Comparison of ENCODE assay signal across 1 cellular context in the genomic region with DNA sequence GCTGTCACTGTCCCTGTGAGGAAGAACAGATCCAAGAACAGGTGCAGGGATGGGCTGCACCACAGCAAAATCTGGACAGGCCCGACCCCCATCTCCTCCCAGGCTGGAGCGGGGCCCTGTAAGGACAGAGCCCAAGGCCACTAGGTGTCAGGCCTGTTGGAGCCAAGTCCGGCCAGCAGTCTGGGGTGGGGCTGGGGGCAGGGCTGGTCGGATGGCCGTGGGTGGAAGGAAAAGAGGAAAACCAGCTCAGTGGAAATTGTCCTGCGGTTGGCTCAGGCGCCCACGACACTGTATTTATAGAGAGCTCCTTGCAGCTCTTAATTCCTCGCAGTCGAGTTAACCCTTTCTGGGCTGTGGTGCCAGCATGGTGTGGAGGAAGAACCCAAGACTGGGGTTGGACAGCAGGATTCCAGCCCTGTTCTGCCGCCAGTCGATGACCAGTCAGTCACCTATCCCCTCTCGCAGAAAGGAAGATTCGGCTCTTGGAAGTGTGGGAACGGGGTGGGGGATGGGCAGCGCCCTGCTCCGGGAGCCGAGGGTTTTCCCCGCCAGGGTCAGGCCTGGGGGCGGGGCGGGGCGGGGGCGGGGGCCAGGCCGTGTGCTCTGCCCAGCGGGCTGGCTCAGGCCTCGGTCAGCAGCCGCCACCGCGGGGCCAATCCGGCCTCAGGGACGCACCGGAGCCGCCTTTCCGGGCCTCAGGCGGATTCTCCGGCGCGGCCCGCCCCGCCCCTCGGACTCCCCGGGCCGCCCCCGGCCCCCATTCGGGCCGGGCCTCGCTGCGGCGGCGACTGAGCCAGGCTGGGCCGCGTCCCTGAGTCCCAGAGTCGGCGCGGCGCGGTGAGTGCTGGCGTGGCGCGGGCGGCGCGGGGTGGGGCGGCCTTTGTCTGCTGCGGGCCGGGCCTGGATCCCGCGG.
TF ChIP-seq lines count a peak whose summit lies in the region.

Gene CD276, plus strand, starts transcription at position 760 of the 913 bp plus-strand sequence. CDS start 15,257 bp downstream, outside the sequence.

TF ChIP-seq in HepG2, 621 proteins besides CTCF, POLR2A, EP300 and RAD21 (continued from another document and continues in another):
- TF ChIP-seq ZSCAN5A (CRISPR knock-in tag; IDR thresholded peaks at IDR 0.05; ENCODE audit: borderline replicate concordance), result 0 out of 2 replicates have a peak, but pooled peaks have one; percentile 51
- no peak for TF ChIP-seq CEBPG (CRISPR knock-in tag; IDR thresholded peaks at IDR 0.05)
- TF ChIP-seq ZBED4 (CRISPR knock-in tag; IDR thresholded peaks at IDR 0.05; ENCODE audit: borderline replicate concordance), result peak; percentile 44; the same call in 1 of the 2 replicates
- TF ChIP-seq ZNF562 (CRISPR knock-in tag; IDR thresholded peaks at IDR 0.05; ENCODE audit: borderline replicate concordance), result no peak
- peak; percentile 45 for TF ChIP-seq XRCC5 (optimal IDR thresholded peaks at IDR 0.05; ENCODE audit: low read length)
- no peak for TF ChIP-seq ZNF251 (CRISPR knock-in tag; IDR thresholded peaks at IDR 0.05)
- no peak for TF ChIP-seq SRSF9 (IDR thresholded peaks at IDR 0.05; ENCODE audit: borderline replicate concordance, insufficient read depth, low read depth, low read length, poor library complexity, severe bottlenecking)
- no peak for TF ChIP-seq CSRNP2 (CRISPR knock-in tag; conservative IDR thresholded peaks at IDR 0.05; ENCODE audit: low read depth)
- no peak for TF ChIP-seq ZBTB26 (CRISPR knock-in tag; IDR thresholded peaks at IDR 0.05; ENCODE audit: borderline replicate concordance)
- TF ChIP-seq XBP1 (CRISPR knock-in tag; IDR thresholded peaks at IDR 0.05), result no peak
- no peak for TF ChIP-seq ZNF260 (CRISPR knock-in tag; IDR thresholded peaks at IDR 0.05; ENCODE audit: borderline replicate concordance, low read depth)
- no peak for TF ChIP-seq HMG20B (CRISPR knock-in tag; conservative IDR thresholded peaks at IDR 0.05)
- TF ChIP-seq RFX1 (IDR thresholded peaks at IDR 0.05), result no peak
- TF ChIP-seq ZNF24 (IDR thresholded peaks at IDR 0.05), result no peak
- TF ChIP-seq ZNF354B (CRISPR knock-in tag; IDR thresholded peaks at IDR 0.05), result no peak
- no peak for TF ChIP-seq TEAD3 (CRISPR knock-in tag; optimal IDR thresholded peaks at IDR 0.05; ENCODE audit: borderline replicate concordance)
- TF ChIP-seq SP1 (IDR thresholded peaks at IDR 0.05), result no peak
- no peak for TF ChIP-seq SP1 (CRISPR knock-in tag; IDR thresholded peaks at IDR 0.05)
- TF ChIP-seq PHF21A (CRISPR knock-in tag; IDR thresholded peaks at IDR 0.05), result peak; percentile 40; the same call in 1 of the 2 replicates
- TF ChIP-seq, protein P1, sequence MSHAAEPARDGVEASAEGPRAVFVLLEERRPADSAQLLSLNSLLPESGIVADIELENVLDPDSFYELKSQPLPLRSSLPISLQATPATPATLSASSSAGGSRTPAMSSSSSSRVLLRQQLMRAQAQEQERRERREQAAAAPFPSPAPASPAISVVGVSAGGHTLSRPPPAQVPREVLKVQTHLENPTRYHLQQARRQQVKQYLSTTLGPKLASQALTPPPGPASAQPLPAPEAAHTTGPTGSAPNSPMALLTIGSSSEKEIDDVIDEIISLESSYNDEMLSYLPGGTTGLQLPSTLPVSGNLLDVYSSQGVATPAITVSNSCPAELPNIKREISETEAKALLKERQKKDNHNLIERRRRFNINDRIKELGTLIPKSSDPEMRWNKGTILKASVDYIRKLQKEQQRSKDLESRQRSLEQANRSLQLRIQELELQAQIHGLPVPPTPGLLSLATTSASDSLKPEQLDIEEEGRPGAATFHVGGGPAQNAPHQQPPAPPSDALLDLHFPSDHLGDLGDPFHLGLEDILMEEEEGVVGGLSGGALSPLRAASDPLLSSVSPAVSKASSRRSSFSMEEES (CRISPR knock-in tag; IDR thresholded peaks at IDR 0.05), result no peak
- no peak for TF ChIP-seq ZNF792 (CRISPR knock-in tag; IDR thresholded peaks at IDR 0.05)
- TF ChIP-seq WIZ (CRISPR knock-in tag; IDR thresholded peaks at IDR 0.05), result no peak
- TF ChIP-seq RBAK (CRISPR knock-in tag; IDR thresholded peaks at IDR 0.05), result no peak
- TF ChIP-seq ATF4 (CRISPR knock-in tag; IDR thresholded peaks at IDR 0.05), result no peak
- TF ChIP-seq KDM2A (CRISPR knock-in tag; IDR thresholded peaks at IDR 0.05; ENCODE audit: borderline replicate concordance, low read depth), result no peak
- TF ChIP-seq, protein P2, sequence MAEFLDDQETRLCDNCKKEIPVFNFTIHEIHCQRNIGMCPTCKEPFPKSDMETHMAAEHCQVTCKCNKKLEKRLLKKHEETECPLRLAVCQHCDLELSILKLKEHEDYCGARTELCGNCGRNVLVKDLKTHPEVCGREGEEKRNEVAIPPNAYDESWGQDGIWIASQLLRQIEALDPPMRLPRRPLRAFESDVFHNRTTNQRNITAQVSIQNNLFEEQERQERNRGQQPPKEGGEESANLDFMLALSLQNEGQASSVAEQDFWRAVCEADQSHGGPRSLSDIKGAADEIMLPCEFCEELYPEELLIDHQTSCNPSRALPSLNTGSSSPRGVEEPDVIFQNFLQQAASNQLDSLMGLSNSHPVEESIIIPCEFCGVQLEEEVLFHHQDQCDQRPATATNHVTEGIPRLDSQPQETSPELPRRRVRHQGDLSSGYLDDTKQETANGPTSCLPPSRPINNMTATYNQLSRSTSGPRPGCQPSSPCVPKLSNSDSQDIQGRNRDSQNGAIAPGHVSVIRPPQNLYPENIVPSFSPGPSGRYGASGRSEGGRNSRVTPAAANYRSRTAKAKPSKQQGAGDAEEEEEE (CRISPR knock-in tag; IDR thresholded peaks at IDR 0.05; ENCODE audit: borderline replicate concordance), result no peak
- TF ChIP-seq FUBP1 (CRISPR knock-in tag; IDR thresholded peaks at IDR 0.05; ENCODE audit: borderline replicate concordance), result no peak
- TF ChIP-seq SIN3A (IDR thresholded peaks at IDR 0.05; ENCODE audit: borderline replicate concordance, low read depth, low read length), result peak; percentile 49; the same call in 1 of the 2 replicates
- no peak for TF ChIP-seq PRMT3 (CRISPR knock-in tag; IDR thresholded peaks at IDR 0.05; ENCODE audit: borderline replicate concordance, low read depth)
- TF ChIP-seq REL (CRISPR knock-in tag; conservative IDR thresholded peaks at IDR 0.05), result no peak
- TF ChIP-seq YY1 (IDR thresholded peaks at IDR 0.05; ENCODE audit: insufficient read depth, insufficient replicate concordance, low read depth, low read length), result no peak
- TF ChIP-seq, protein P3, sequence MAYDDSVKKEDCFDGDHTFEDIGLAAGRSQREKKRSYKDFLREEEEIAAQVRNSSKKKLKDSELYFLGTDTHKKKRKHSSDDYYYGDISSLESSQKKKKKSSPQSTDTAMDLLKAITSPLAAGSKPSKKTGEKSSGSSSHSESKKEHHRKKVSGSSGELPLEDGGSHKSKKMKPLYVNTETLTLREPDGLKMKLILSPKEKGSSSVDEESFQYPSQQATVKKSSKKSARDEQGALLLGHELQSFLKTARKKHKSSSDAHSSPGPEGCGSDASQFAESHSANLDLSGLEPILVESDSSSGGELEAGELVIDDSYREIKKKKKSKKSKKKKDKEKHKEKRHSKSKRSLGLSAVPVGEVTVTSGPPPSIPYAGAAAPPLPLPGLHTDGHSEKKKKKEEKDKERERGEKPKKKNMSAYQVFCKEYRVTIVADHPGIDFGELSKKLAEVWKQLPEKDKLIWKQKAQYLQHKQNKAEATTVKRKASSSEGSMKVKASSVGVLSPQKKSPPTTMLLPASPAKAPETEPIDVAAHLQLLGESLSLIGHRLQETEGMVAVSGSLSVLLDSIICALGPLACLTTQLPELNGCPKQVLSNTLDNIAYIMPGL (CRISPR knock-in tag; IDR thresholded peaks at IDR 0.05; ENCODE audit: borderline replicate concordance in 1 of 2, low read depth in 1 of 2), result peak in 1 of 2 experiments; percentile 31; a peak in 1 of 4 replicates
- no peak for TF ChIP-seq CBX1 (IDR thresholded peaks at IDR 0.05; ENCODE audit: low read depth)
- no peak for TF ChIP-seq ZSCAN9 (CRISPR knock-in tag; IDR thresholded peaks at IDR 0.05; ENCODE audit: borderline replicate concordance)
- no peak for TF ChIP-seq ZNF549 (CRISPR knock-in tag; IDR thresholded peaks at IDR 0.05)
- peak; percentile 53; the same call in 1 of the 2 replicates for TF ChIP-seq ZBTB20 (CRISPR knock-in tag; IDR thresholded peaks at IDR 0.05; ENCODE audit: borderline replicate concordance, low read depth)
- TF ChIP-seq ZNF619 (CRISPR knock-in tag; IDR thresholded peaks at IDR 0.05), result peak; percentile 84; the same call in 1 of the 2 replicates
- TF ChIP-seq ZNF839 (CRISPR knock-in tag; IDR thresholded peaks at IDR 0.05; ENCODE audit: borderline replicate concordance), result 0 out of 2 replicates have a peak, but pooled peaks have one; percentile 20
- no peak for TF ChIP-seq CREB3 (CRISPR knock-in tag; IDR thresholded peaks at IDR 0.05)
- TF ChIP-seq ZNF75D (CRISPR knock-in tag; IDR thresholded peaks at IDR 0.05; ENCODE audit: borderline replicate concordance), result no peak
